Comparison of ENCODE assay signal across 8 cellular contexts in genomic region chr7:5421626-5422323, GRCh38. TPM values are rescaled to one million over a fixed set of nuclear protein-coding genes. Genes with fewer than 3 reads are reported as not detected.
DNase-seq lines count a peak whose midpoint lies in the region; ATAC-seq and TF ChIP-seq lines count a peak whose summit lies in the region.

No MANE protein-coding gene starts in this region.

- peaks cover 37% of the 10 kb centered on the region for H3K4me1 Mint-ChIP-seq in activated naive CD4-positive, alpha-beta T cell treated with anti-CD3 and anti-CD28 coated beads for 36 hours (ENCODE audit: low read depth)

- no peaks in the 10 kb centered on the region for H3K9me2 ChIP-seq in PC-3 (replicated peaks; ENCODE audit: low read length)

- no peaks in the 10 kb centered on the region for H3K9me3 Mint-ChIP-seq in activated naive CD4-positive, alpha-beta T cell treated with anti-CD3 and anti-CD28 coated beads for 36 hours

- peaks cover 66% of the 10 kb centered on the region for H3K27me3 Mint-ChIP-seq in activated naive CD4-positive, alpha-beta T cell treated with anti-CD3 and anti-CD28 coated beads for 36 hours (ENCODE audit: low read depth)

- no peaks in the 10 kb centered on the region for H3K27me3 ChIP-seq in PC-3 (ENCODE audit: low read length)

- BruUV-seq in PC-3 (replicated peaks; lab: Mats Ljungman, UMichigan): TSS peak; percentile 20

- H3K4me3 ChIP-seq in PC-3 (ENCODE audit: low read length): peak overlapping the region; percentile 99
- H3K4me3 ChIP-seq in choroid plexus epithelial cell (ENCODE audit: low read depth, low read length): peak overlapping the region; percentile 68

- peak overlapping the region; percentile 92 for H3K4me2 ChIP-seq in PC-3 (ENCODE audit: low read length)

- intact Hi-C loops in activated naive CD4-positive, alpha-beta T cell treated with anti-CD3 and anti-CD28 coated beads for 36 hours (cut with micrococcal nuclease): loop anchor here (5.0 kb wide), 1 partner anchor 281 kb away; no protein-coding TSS in a partner anchor
- intact Hi-C loops in PC-3 (cut with micrococcal nuclease): no loop called here

- no peak overlapping the region for H3K27ac Mint-ChIP-seq in activated naive CD4-positive, alpha-beta T cell treated with anti-CD3 and anti-CD28 coated beads for 36 hours

- TF ChIP-seq CTCF in PC-3 (conservative IDR thresholded peaks at IDR 0.05; ENCODE audit: low read depth, low read length) (no peak), choroid plexus epithelial cell (conservative IDR thresholded peaks at IDR 0.05; ENCODE audit: low read depth, low read length) (no peak)

- H2AFZ ChIP-seq in PC-3 (ENCODE audit: low read length): no peak overlapping the region

- H3K36me3 ChIP-seq in PC-3 (ENCODE audit: low read depth, low read length): no peaks in the 10 kb centered on the region

- H3K27ac ChIP-seq in PC-3 (ENCODE audit: low read length): peak overlapping the region; percentile 95

- no peak for ATAC-seq in PC-3
- ATAC-seq in stimulated activated naive CD8-positive, alpha-beta T cell treated with anti-CD3 and anti-CD28 coated beads, Interleukin-15, Interleukin-2, amounts not matched to agents 100 U/mL and 50 U/mL, for 24 hours: no peak

- H3K4me1 ChIP-seq in PC-3 (ENCODE audit: insufficient read depth, low read length): peaks cover 22% of the 10 kb centered on the region

- POLR2A ChIA-PET in PC-3 (lab: Charles Lee; ENCODE audit: unreplicated experiment): interaction anchor here (0.6 kb wide), 3 partner anchors 21 to 218 kb away, joined by 5 to 8 read pairs (median 6); no protein-coding TSS in a partner anchor

- H3K9ac ChIP-seq in PC-3 (ENCODE audit: low read length): peak overlapping the region; percentile 98

- no peaks in the 10 kb centered on the region for H3K36me3 Mint-ChIP-seq in activated naive CD4-positive, alpha-beta T cell treated with anti-CD3 and anti-CD28 coated beads for 36 hours (ENCODE audit: low read depth)

- no peak for DNase-seq in activated naive CD4-positive, alpha-beta T cell treated with anti-CD3 and anti-CD28 coated beads for 36 hours
- no peak for DNase-seq in activated naive CD4-positive, alpha-beta T cell treated with anti-CD3 and anti-CD28 coated beads, Interleukin-2, amount 50 U/mL, for 16 hours
- peak; percentile 69 for DNase-seq in PC-3
- DNase-seq in choroid plexus epithelial cell (ENCODE audit: low read depth): peak; percentile 81
- DNase-seq in left kidney (ENCODE audit: low read depth, low spot score): peak; percentile 86
- DNase-seq in stimulated activated naive CD8-positive, alpha-beta T cell treated with anti-CD3 and anti-CD28 coated beads, Interleukin-15, Interleukin-2, amounts not matched to agents 100 U/mL and 50 U/mL, for 24 hours: peak; percentile 21
- DNase-seq in NAMALWA (ENCODE audit: low spot score): no peak
- DNase-seq in MV-4-11 (lab: John Stamatoyannopoulos, UW): no peak

- CTCF ChIA-PET in activated naive CD4-positive, alpha-beta T cell treated with anti-CD3 and anti-CD28 coated beads for 36 hours (lab: Charles Lee): interaction anchor here (0.8 to 1.6 kb wide), 5 partner anchors 25 to 181 kb away, joined by 3 to 8 read pairs (median 3); no protein-coding TSS in a partner anchor
- CTCF ChIA-PET in PC-3 (lab: Charles Lee): interaction anchor here (0.5 to 0.8 kb wide), 2 partner anchors 25 to 58 kb away, joined by 3 to 11 read pairs; no protein-coding TSS in a partner anchor

- H3K9me3 ChIP-seq in PC-3 (ENCODE audit: low read length): no peaks in the 10 kb centered on the region

- no peaks in the 10 kb centered on the region for H3F3A ChIP-seq in PC-3 (ENCODE audit: low read length, unreplicated experiment)

- no peaks in the 10 kb centered on the region for H4K20me1 ChIP-seq in PC-3 (ENCODE audit: low read length)

- peaks cover 94% of the 10 kb centered on the region for H3K79me2 ChIP-seq in PC-3 (ENCODE audit: low read length)

- H3K4me3 Mint-ChIP-seq in activated naive CD4-positive, alpha-beta T cell treated with anti-CD3 and anti-CD28 coated beads for 36 hours: peak overlapping the region; percentile 55

RNA-seq across cellular contexts. Expression of gene TNRC18, which starts 1.9 kb away (rescaled TPM):
- 10 to 100 TPM; 36.0 to 43.8 TPM for total RNA-seq in activated naive CD4-positive, alpha-beta T cell treated with anti-CD3 and anti-CD28 coated beads for 36 hours
- total RNA-seq in PC-3 (2014; rRNA removed): 26.8 and 57.8 TPM in 2 replicates

Comparison
In these comparisons a context has a peak if more than half of its experiments do, and no peak if none do; other contexts are left out.
1. DNase-seq: peak in PC-3 (single experiment), choroid plexus epithelial cell (single experiment), left kidney (single experiment) and stimulated activated naive CD8-positive, alpha-beta T cell treated with anti-CD3 and anti-CD28 coated beads, Interleukin-15, Interleukin-2, amounts not matched to agents 100 U/mL and 50 U/mL, for 24 hours (single experiment); none in activated naive CD4-positive, alpha-beta T cell treated with anti-CD3 and anti-CD28 coated beads for 36 hours (single experiment), activated naive CD4-positive, alpha-beta T cell treated with anti-CD3 and anti-CD28 coated beads, Interleukin-2, amount 50 U/mL, for 16 hours (single experiment), NAMALWA (single experiment) and MV-4-11 (single experiment).